Comparison of ENCODE assay signal across 30 cellular contexts in the genomic region with DNA sequence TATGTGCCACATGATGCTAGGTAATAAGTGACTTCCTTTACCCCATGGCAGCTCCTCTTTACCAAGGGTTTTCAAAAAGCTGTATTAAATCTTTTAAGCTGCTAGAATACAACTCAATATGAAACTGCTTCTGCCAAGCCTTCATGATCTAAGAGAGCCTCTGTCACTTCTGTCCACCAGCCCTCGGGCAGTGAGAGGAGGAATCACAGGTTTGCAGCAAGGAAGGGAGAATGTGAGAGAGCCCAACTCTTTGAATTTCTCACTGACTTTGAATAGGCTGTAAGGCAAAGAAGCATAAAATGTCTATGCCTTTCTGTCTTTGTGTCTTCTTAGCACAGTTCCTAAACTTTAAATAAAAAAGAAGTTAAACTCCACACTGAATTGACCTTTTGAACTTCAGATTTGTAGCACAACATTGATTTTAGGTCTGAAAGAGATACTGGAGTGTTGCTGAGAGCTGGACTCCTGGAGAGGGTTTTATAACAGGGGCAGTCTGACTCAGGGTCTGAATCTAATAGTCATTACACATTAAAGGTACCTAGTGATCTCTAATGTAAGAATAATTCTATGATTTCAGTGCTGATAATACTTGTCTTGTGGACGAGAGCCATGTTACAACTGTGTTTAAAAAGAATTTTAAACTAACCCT.
"Had no signal": no experiment of that assay in that cellular context is flagged by ENCODE, and none has a peak within 500 bp of the region (broad histone marks: within the 10 kb centered on the region; RNA-seq: fewer than 3 reads in every experiment).

No MANE protein-coding gene starts in this region.

- DNase-seq: activated CD4-positive, alpha-beta memory T cell treated with anti-CD3 and anti-CD28 coated beads, Interleukin-2, amount 10 ng/mL, durations not matched to agents 7 days and 5 days; activated CD4-positive, alpha-beta T cell treated with anti-CD3 and anti-CD28 coated beads for 1 hour; activated CD4-positive, alpha-beta T cell treated with anti-CD3 and anti-CD28 coated beads for 4 hours; activated CD4-positive, alpha-beta T cell treated with anti-CD3 and anti-CD28 coated beads, Interleukin-2, amount 10 ng/mL, durations not matched to agents 7 days and 5 days; activated CD4-positive, alpha-beta T cell treated with anti-CD3 and anti-CD28 coated beads, Interleukin-2, amount 50 U/mL, for 4 hours; activated CD4-positive, CD25-positive, alpha-beta regulatory T cell; activated CD8-positive, alpha-beta memory T cell treated with anti-CD3 and anti-CD28 coated beads, Interleukin-2, amount 50 U/mL, for 48 hours; activated gamma-delta T cell; activated naive CD4-positive, alpha-beta T cell; activated naive CD4-positive, alpha-beta T cell treated with anti-CD3 and anti-CD28 coated beads, Interleukin-2, amount 10 ng/mL, durations not matched to agents 7 days and 5 days; activated naive CD8-positive, alpha-beta T cell treated with anti-CD3 and anti-CD28 coated beads, Interleukin-2, amount 10 ng/mL, durations not matched to agents 7 days and 5 days; activated T-cell treated with anti-CD3 and anti-CD28 coated beads for 4 hours; activated T-cell treated with anti-CD3 and anti-CD28 coated beads, Interleukin-2, amount 50 U/mL, for 24 hours; activated T-cell treated with anti-CD3 and anti-CD28 coated beads, Interleukin-2, amount 50 U/mL, for 72 hours; central memory CD4-positive, alpha-beta T cell; cerebellar nuclear complex; colonic mucosa; effector CD8-positive, alpha-beta T cell; esophagus squamous epithelium; foreskin melanocyte; T-helper 2 cell had no signal

- FAIRE-seq: endometrium, endothelial cell of umbilical vein had no signal

- H3K4me1 Mint-ChIP-seq: activated CD4-positive, alpha-beta memory T cell treated with anti-CD3 and anti-CD28 coated beads, Interleukin-2, amount 10 ng/mL, durations not matched to agents 7 days and 5 days; activated CD4-positive, alpha-beta T cell treated with anti-CD3 and anti-CD28 coated beads, Interleukin-2, amount 10 ng/mL, durations not matched to agents 7 days and 5 days; activated naive CD4-positive, alpha-beta T cell treated with anti-CD3 and anti-CD28 coated beads, Interleukin-2, amount 10 ng/mL, durations not matched to agents 7 days and 5 days; activated naive CD8-positive, alpha-beta T cell treated with anti-CD3 and anti-CD28 coated beads, Interleukin-2, amount 10 ng/mL, durations not matched to agents 7 days and 5 days; brain had no signal

- H3K36me3 Mint-ChIP-seq: activated naive CD4-positive, alpha-beta T cell treated with anti-CD3 and anti-CD28 coated beads, Interleukin-2, amount 10 ng/mL, durations not matched to agents 7 days and 5 days; activated naive CD4-positive, alpha-beta T cell treated with anti-CD3 and anti-CD28 coated beads, Interleukin-2, amount 50 U/mL, for 72 hours; activated naive CD8-positive, alpha-beta T cell treated with anti-CD3 and anti-CD28 coated beads, Interleukin-2, amount 10 ng/mL, durations not matched to agents 7 days and 5 days; brain had no signal

- H3K27ac Mint-ChIP-seq: activated CD4-positive, alpha-beta memory T cell treated with anti-CD3 and anti-CD28 coated beads, Interleukin-2, amount 10 ng/mL, durations not matched to agents 7 days and 5 days; activated CD4-positive, alpha-beta T cell treated with anti-CD3 and anti-CD28 coated beads, Interleukin-2, amount 10 ng/mL, durations not matched to agents 7 days and 5 days; activated naive CD4-positive, alpha-beta T cell treated with anti-CD3 and anti-CD28 coated beads, Interleukin-2, amount 10 ng/mL, durations not matched to agents 7 days and 5 days; activated naive CD4-positive, alpha-beta T cell treated with anti-CD3 and anti-CD28 coated beads, Interleukin-2, amount 50 U/mL, for 72 hours; activated naive CD8-positive, alpha-beta T cell treated with anti-CD3 and anti-CD28 coated beads, Interleukin-2, amount 10 ng/mL, durations not matched to agents 7 days and 5 days; activated T-cell treated with anti-CD3 and anti-CD28 coated beads, Interleukin-2, amount 50 U/mL, for 24 hours; activated T-cell treated with anti-CD3 and anti-CD28 coated beads, Interleukin-2, amount 50 U/mL, for 72 hours; brain had no signal

- H3K27ac ChIP-seq: ascending aorta, breast epithelium, cardiac muscle cell, colonic mucosa, epithelial cell of prostate, esophagus squamous epithelium, gastroesophageal sphincter had no signal

- H3K4me3 Mint-ChIP-seq: activated CD4-positive, alpha-beta memory T cell treated with anti-CD3 and anti-CD28 coated beads, Interleukin-2, amount 10 ng/mL, durations not matched to agents 7 days and 5 days; activated CD4-positive, alpha-beta T cell treated with anti-CD3 and anti-CD28 coated beads, Interleukin-2, amount 10 ng/mL, durations not matched to agents 7 days and 5 days; activated naive CD4-positive, alpha-beta T cell treated with anti-CD3 and anti-CD28 coated beads, Interleukin-2, amount 10 ng/mL, durations not matched to agents 7 days and 5 days; activated naive CD8-positive, alpha-beta T cell treated with anti-CD3 and anti-CD28 coated beads, Interleukin-2, amount 10 ng/mL, durations not matched to agents 7 days and 5 days; activated T-cell treated with anti-CD3 and anti-CD28 coated beads, Interleukin-2, amount 50 U/mL, for 24 hours; activated T-cell treated with anti-CD3 and anti-CD28 coated beads, Interleukin-2, amount 50 U/mL, for 72 hours; brain had no signal

- H3K36me3 ChIP-seq: ascending aorta, breast epithelium, cardiac muscle cell, colonic mucosa, esophagus squamous epithelium, gastroesophageal sphincter had no signal

- H3K4me1 ChIP-seq: ascending aorta, breast epithelium, colonic mucosa, esophagus squamous epithelium, gastroesophageal sphincter had no signal

- H3K27me3 ChIP-seq: ascending aorta, breast epithelium, cardiac muscle cell, colonic mucosa had no signal

- H3K27me3 Mint-ChIP-seq: activated CD4-positive, alpha-beta memory T cell treated with anti-CD3 and anti-CD28 coated beads, Interleukin-2, amount 10 ng/mL, durations not matched to agents 7 days and 5 days; activated naive CD4-positive, alpha-beta T cell treated with anti-CD3 and anti-CD28 coated beads, Interleukin-2, amount 10 ng/mL, durations not matched to agents 7 days and 5 days; activated naive CD8-positive, alpha-beta T cell treated with anti-CD3 and anti-CD28 coated beads, Interleukin-2, amount 10 ng/mL, durations not matched to agents 7 days and 5 days; brain had no signal

- H3K4me3 ChIP-seq: ascending aorta, breast epithelium, cardiac muscle cell, colonic mucosa, esophagus squamous epithelium, gastroesophageal sphincter had no signal

- H3K9me3 ChIP-seq: ascending aorta, breast epithelium, colonic mucosa, esophagus squamous epithelium, gastroesophageal sphincter had no signal

- ATAC-seq: activated naive CD4-positive, alpha-beta T cell treated with anti-CD3 and anti-CD28 coated beads, Interleukin-2, amount 50 U/mL, for 72 hours; activated T-cell treated with anti-CD3 and anti-CD28 coated beads, Interleukin-2, amount 50 U/mL, for 72 hours; gastroesophageal sphincter had no signal

- H3K9me3 Mint-ChIP-seq: activated CD4-positive, alpha-beta memory T cell treated with anti-CD3 and anti-CD28 coated beads, Interleukin-2, amount 10 ng/mL, durations not matched to agents 7 days and 5 days; activated CD4-positive, alpha-beta T cell treated with anti-CD3 and anti-CD28 coated beads, Interleukin-2, amount 10 ng/mL, durations not matched to agents 7 days and 5 days; activated naive CD4-positive, alpha-beta T cell treated with anti-CD3 and anti-CD28 coated beads, Interleukin-2, amount 10 ng/mL, durations not matched to agents 7 days and 5 days; activated naive CD4-positive, alpha-beta T cell treated with anti-CD3 and anti-CD28 coated beads, Interleukin-2, amount 50 U/mL, for 72 hours; activated naive CD8-positive, alpha-beta T cell treated with anti-CD3 and anti-CD28 coated beads, Interleukin-2, amount 10 ng/mL, durations not matched to agents 7 days and 5 days; activated T-cell treated with anti-CD3 and anti-CD28 coated beads, Interleukin-2, amount 50 U/mL, for 24 hours; activated T-cell treated with anti-CD3 and anti-CD28 coated beads, Interleukin-2, amount 50 U/mL, for 72 hours had no signal
